In genomic region chr21:14119038-14119437, GRCh38 we compare ENCODE assay signal across 20 cellular contexts.
DNase-seq lines count a peak whose midpoint lies in the region; ATAC-seq, FAIRE-seq and TF ChIP-seq lines count a peak whose summit lies in the region.
"Had no signal": no experiment of that assay in that cellular context is flagged by ENCODE, and none has a peak within 500 bp of the region (broad histone marks: within the 10 kb centered on the region; RNA-seq: fewer than 3 reads in every experiment).

No MANE protein-coding gene starts in this region.

- H3F3A ChIP-seq in GM23338 (replicated peaks; ENCODE audit: low read depth), result no peaks in the 10 kb centered on the region
- no peaks in the 10 kb centered on the region for H3F3A ChIP-seq in OCI-LY1 (ENCODE audit: insufficient read depth, low read length)

- H3K9ac ChIP-seq in OCI-LY1 (ENCODE audit: low read length), result no peak overlapping the region
- no peak overlapping the region for H3K9ac ChIP-seq in K562 (ENCODE audit: insufficient read depth in 1 of 2, low read depth in 2 of 2, low read length in 2 of 2)

- peaks cover 2% of the 10 kb centered on the region; the same call in 1 of the 3 replicates for H3K9me3 Mint-ChIP-seq in GM23338
- H3K9me3 Mint-ChIP-seq: activated CD8-positive, alpha-beta T cell treated with anti-CD3 and anti-CD28 coated beads for 36 hours; activated naive CD4-positive, alpha-beta T cell treated with anti-CD3 and anti-CD28 coated beads, Interleukin-2, amount 50 U/mL, for 24 hours; T-helper 2 cell treated with Interferon-gamma antibody and Interleukin-4, amounts not matched to agents 5 μg/mL and 100 μg/mL, for 36 hours had no signal

- H3K4me2 ChIP-seq in GM23338, result no peak overlapping the region
- H3K4me2 ChIP-seq in OCI-LY1 (ENCODE audit: low read length), result no peak overlapping the region
- no peak overlapping the region for H3K4me2 ChIP-seq in K562 (ENCODE audit: insufficient read depth, low read length)

- H3K9me2 ChIP-seq in GM23338 (ENCODE audit: insufficient read depth) (no peaks in the 10 kb centered on the region; the same call in 1 of the 2 replicates), OCI-LY1 (ENCODE audit: low read depth, low read length) (no peaks in the 10 kb centered on the region)

- TF ChIP-seq POLR2A in K562 (conservative IDR thresholded peaks at IDR 0.05) (no peak), testis (IDR thresholded peaks at IDR 0.05) (no peak)

- H3K4me3 Mint-ChIP-seq in GM23338, result no peak overlapping the region
- H3K4me3 Mint-ChIP-seq: activated CD8-positive, alpha-beta T cell treated with anti-CD3 and anti-CD28 coated beads for 36 hours; activated naive CD4-positive, alpha-beta T cell treated with anti-CD3 and anti-CD28 coated beads, Interleukin-2, amount 50 U/mL, for 24 hours; activated T-cell treated with anti-CD3 and anti-CD28 coated beads, Interleukin-2, amount 50 U/mL, for 24 hours; CD4-positive, alpha-beta memory T cell; T-helper 2 cell treated with Interferon-gamma antibody and Interleukin-4, amounts not matched to agents 5 μg/mL and 100 μg/mL, for 36 hours had no signal

- no peak for TF ChIP-seq EP300 in K562 (IDR thresholded peaks at IDR 0.05; ENCODE audit: low read length)

- CTCF ChIA-PET in AG04450 (lab: Charles Lee), result interaction anchor here (0.6 to 1.5 kb wide), 2 partner anchors 19 to 39 kb away, joined by 5 to 8 read pairs; no protein-coding TSS in a partner anchor
- CTCF ChIA-PET in K562 (lab: Yijun Ruan, JAX; ENCODE audit: low intra/inter-chr PET ratio), result no interaction called here

- POLR2A ChIA-PET in AG04450 (lab: Yijun Ruan, JAX) (no interaction called here), K562 (lab: Yijun Ruan, JAX) (interaction anchor here (0.6 to 1.3 kb wide), 3 partner anchors 8 to 313 kb away, joined by 3 read pairs; no protein-coding TSS in a partner anchor)

- TF ChIP-seq CTCF in AG04450 (IDR thresholded peaks at IDR 0.05; ENCODE audit: low read depth, low read length), result no peak
- peak; percentile 56 to 62 for TF ChIP-seq CTCF in GM23338 (conservative IDR thresholded peaks at IDR 0.05; ENCODE audit: low read depth in 2 of 2)
- TF ChIP-seq CTCF in OCI-LY1 (IDR thresholded peaks at IDR 0.05; ENCODE audit: low read length), result peak; percentile 61
- peak in 2 of 3 experiments; percentile 48 to 49; a peak in 2 of 6 replicates for TF ChIP-seq CTCF in K562 (IDR thresholded peaks at IDR 0.05 in 2 of 3, conservative IDR thresholded peaks at IDR 0.05 in 1 of 3; ENCODE audit: insufficient read depth in 2 of 3, low read depth in 1 of 3, low read length in 3 of 3)
- no peak for TF ChIP-seq CTCF in testis (IDR thresholded peaks at IDR 0.05)

- H3K36me3 ChIP-seq in GM23338 (ENCODE audit: insufficient read depth) (no peaks in the 10 kb centered on the region), OCI-LY1 (ENCODE audit: insufficient read depth, low read length) (no peaks in the 10 kb centered on the region), K562 (ENCODE audit: control insufficient read depth, insufficient read depth, low read length) (no peaks in the 10 kb centered on the region), testis (ENCODE audit: low read depth, missing control alignments) (no peaks in the 10 kb centered on the region)
- H3K36me3 ChIP-seq: left ventricle myocardium inferior had no signal

- H3K36me3 Mint-ChIP-seq in GM23338 (ENCODE audit: low read depth), result no peaks in the 10 kb centered on the region
- H3K36me3 Mint-ChIP-seq: activated naive CD4-positive, alpha-beta T cell treated with anti-CD3 and anti-CD28 coated beads, Interleukin-2, amount 50 U/mL, for 24 hours; CD4-positive, alpha-beta memory T cell had no signal

- H3K4me1 ChIP-seq in GM23338 (ENCODE audit: insufficient read depth) (peaks cover 7% of the 10 kb centered on the region; the same call in 1 of the 2 replicates), OCI-LY1 (ENCODE audit: insufficient read depth, low read length, severe bottlenecking) (peaks cover 33% of the 10 kb centered on the region), K562 (replicated peaks in 1 of 2; ENCODE audit: control insufficient read depth in 2 of 2, insufficient read depth in 2 of 2, low read length in 2 of 2) (no peaks in the 10 kb centered on the region), testis (no peaks in the 10 kb centered on the region)
- H3K4me1 ChIP-seq: left ventricle myocardium inferior had no signal

- H3K79me2 ChIP-seq in GM23338 (replicated peaks; ENCODE audit: insufficient read depth) (no peaks in the 10 kb centered on the region), OCI-LY1 (ENCODE audit: insufficient read depth, low read length) (no peaks in the 10 kb centered on the region), K562 (ENCODE audit: control insufficient read depth, insufficient read depth, low read length) (no peaks in the 10 kb centered on the region)

- H3K9me3 ChIP-seq in AG04450 (ENCODE audit: control insufficient read depth, insufficient read depth, low read length) (peaks cover 3% of the 10 kb centered on the region; the same call in 1 of the 2 replicates), OCI-LY1 (ENCODE audit: low read length) (no peaks in the 10 kb centered on the region), K562 (replicated peaks; ENCODE audit: control insufficient read depth, insufficient read depth, low read depth, low read length) (no peaks in the 10 kb centered on the region), testis (no peaks in the 10 kb centered on the region)
- H3K9me3 ChIP-seq: mucosa of descending colon had no signal

- H3K4me3 ChIP-seq in AG04450 (ENCODE audit: low read depth, low read length) (no peak overlapping the region), GM23338 (no peak overlapping the region), OCI-LY1 (ENCODE audit: low read depth, low read length, poor library complexity, severe bottlenecking) (no peak overlapping the region), K562 (no peak overlapping the region), testis (no peak overlapping the region)
- H3K4me3 ChIP-seq: left ventricle myocardium inferior, mucosa of descending colon had no signal

- ATAC-seq in GM23338, result peak; percentile 88
- ATAC-seq in K562, result peak; percentile 79
- ATAC-seq: activated CD8-positive, alpha-beta T cell treated with anti-CD3 and anti-CD28 coated beads for 36 hours; mucosa of descending colon had no signal

- DNase-seq in AG04450 (ENCODE audit: low read depth, low spot score) (no peak), GM23338 (ENCODE audit: low spot score) (peak; percentile 79), K562 (ENCODE audit: extremely low read depth in 1 of 4, low spot score in 3 of 4) (peak in 2 of 4 experiments; percentile 19 to 40), DMS153 treated with DMSO at 0.1 percent for 48 hours (lab: John Stamatoyannopoulos, UW; ENCODE audit: unreplicated experiment) (no peak), NCI-H1417 (lab: John Stamatoyannopoulos, UW) (no peak), testis (no peak)
- DNase-seq: activated CD4-positive, CD25-positive, alpha-beta regulatory T cell; activated CD8-positive, alpha-beta T cell treated with anti-CD3 and anti-CD28 coated beads for 36 hours; activated T-cell treated with anti-CD3 and anti-CD28 coated beads, Interleukin-2, amount 50 U/mL, for 24 hours; CD4-positive, alpha-beta memory T cell; DND-41; Kasumi-1; left ventricle myocardium inferior; mucosa of descending colon; NCI-H1436 treated with DMSO at 0.1 percent for 48 hours; NCI-H345; SHP77 treated with DMSO at 0.1 percent for 48 hours had no signal

- no peaks in the 10 kb centered on the region for H3K27me3 Mint-ChIP-seq in GM23338 (ENCODE audit: insufficient read depth, low read depth, poor library complexity)
- H3K27me3 Mint-ChIP-seq: activated CD8-positive, alpha-beta T cell treated with anti-CD3 and anti-CD28 coated beads for 36 hours; activated naive CD4-positive, alpha-beta T cell treated with anti-CD3 and anti-CD28 coated beads, Interleukin-2, amount 50 U/mL, for 24 hours; activated T-cell treated with anti-CD3 and anti-CD28 coated beads, Interleukin-2, amount 50 U/mL, for 24 hours; CD4-positive, alpha-beta memory T cell had no signal

- 3% methylated on average over 3 of the region's 3 CpGs for WGBS in K562 (ENCODE audit: insufficient coverage, low coverage, missing lambda C conversion rate)
- WGBS in testis, 2 donors, result 73 to 89% methylated on average over 3 of the region's 3 CpGs

- peak overlapping the region; percentile 22 for H3K27ac ChIP-seq in AG04450 (ENCODE audit: low read depth, low read length)
- H3K27ac ChIP-seq in GM23338 (ENCODE audit: low read depth), result no peak overlapping the region
- H3K27ac ChIP-seq in OCI-LY1 (ENCODE audit: low read depth, low read length, poor library complexity, severe bottlenecking), result no peak overlapping the region
- no peak overlapping the region for H3K27ac ChIP-seq in K562 (ENCODE audit: extremely low read depth, low read depth, low read length)
- no peak overlapping the region for H3K27ac ChIP-seq in testis
- H3K27ac ChIP-seq: left ventricle myocardium inferior had no signal

- H4K20me1 ChIP-seq in GM23338 (replicated peaks; ENCODE audit: insufficient read depth), result no peaks in the 10 kb centered on the region
- H4K20me1 ChIP-seq in OCI-LY1 (ENCODE audit: insufficient read depth, low read length), result no peaks in the 10 kb centered on the region
- H4K20me1 ChIP-seq in K562 (replicated peaks; ENCODE audit: control insufficient read depth, insufficient read depth, low read length), result no peaks in the 10 kb centered on the region

- peaks cover 16% of the 10 kb centered on the region for H3K4me1 Mint-ChIP-seq in GM23338

- BruUV-seq in K562 (replicated peaks; lab: Mats Ljungman, UMichigan), result no TSS peak

- peak; percentile 38 to 68; a peak in 3 of 4 replicates for TF ChIP-seq RAD21 in K562 (CRISPR knock-in tag; conservative IDR thresholded peaks at IDR 0.05 in 1 of 2, IDR thresholded peaks at IDR 0.05 in 1 of 2)

- no peaks in the 10 kb centered on the region for H3K9me1 ChIP-seq in K562 (ENCODE audit: control insufficient read depth, insufficient read depth, low read length)

- H3K27me3 ChIP-seq in AG04450 (ENCODE audit: control insufficient read depth, insufficient read depth, low read length), result no peaks in the 10 kb centered on the region
- H3K27me3 ChIP-seq in GM23338 (ENCODE audit: insufficient read depth), result no peaks in the 10 kb centered on the region
- H3K27me3 ChIP-seq in OCI-LY1 (ENCODE audit: insufficient read depth, low read length), result no peaks in the 10 kb centered on the region
- no peaks in the 10 kb centered on the region for H3K27me3 ChIP-seq in K562 (ENCODE audit: control insufficient read depth in 2 of 2, insufficient read depth in 2 of 2, low read length in 2 of 2)
- no peaks in the 10 kb centered on the region for H3K27me3 ChIP-seq in testis

- H2AFZ ChIP-seq in GM23338 (no peak overlapping the region; the same call in 1 of the 2 replicates), OCI-LY1 (ENCODE audit: low read length) (no peak overlapping the region), K562 (ENCODE audit: low read depth, low read length) (no peak overlapping the region)

- intact Hi-C loops in K562 (cut with micrococcal nuclease), result no loop called here
- intact Hi-C loops in testis (cut with DNase I; ENCODE audit: low total_unique reads), result no loop called here

- peak; percentile 60 for FAIRE-seq in K562 (lab: Jason Lieb, UNC)

- in situ Hi-C loops in K562 (cut with MboI), result no loop called here

- H3K27ac Mint-ChIP-seq in GM23338, result no peak overlapping the region
- H3K27ac Mint-ChIP-seq: activated CD8-positive, alpha-beta T cell treated with anti-CD3 and anti-CD28 coated beads for 36 hours; activated naive CD4-positive, alpha-beta T cell treated with anti-CD3 and anti-CD28 coated beads, Interleukin-2, amount 50 U/mL, for 24 hours; activated T-cell treated with anti-CD3 and anti-CD28 coated beads, Interleukin-2, amount 50 U/mL, for 24 hours; CD4-positive, alpha-beta memory T cell; T-helper 2 cell treated with Interferon-gamma antibody and Interleukin-4, amounts not matched to agents 5 μg/mL and 100 μg/mL, for 36 hours had no signal

Comparison
In these comparisons a context has a peak if more than half of its experiments do, and no peak if none do; other contexts are left out.
1. CTCF ChIP-seq: peak in GM23338 (2 of 2), OCI-LY1 (single experiment) and K562 (2 of 3); none in AG04450 (single experiment) and testis (0 of 3).